Comparison of ENCODE assay signal across 25 cellular contexts in genomic region chr17:54220829-54221228, GRCh38.
"Had no signal": no experiment of that assay in that cellular context is flagged by ENCODE, and none has a peak within 500 bp of the region (broad histone marks: within the 10 kb centered on the region; RNA-seq: fewer than 3 reads in every experiment).

No MANE protein-coding gene starts in this region.

- H3K27me3 Mint-ChIP-seq: dendritic cell treated with granulocyte-macrophage colony-stimulating factor and Interleukin-4, amounts not matched to agents 40 ng/mL and 50 ng/mL, for 4 days; effector memory CD8-positive, alpha-beta T cell had no signal

- H3K27ac Mint-ChIP-seq: dendritic cell treated with granulocyte-macrophage colony-stimulating factor and Interleukin-4, amounts not matched to agents 40 ng/mL and 50 ng/mL, for 4 days; effector memory CD8-positive, alpha-beta T cell; endodermal cell had no signal

- H3K9me3 ChIP-seq: colonic mucosa, esophagus muscularis mucosa, esophagus squamous epithelium, gastrocnemius medialis, gastroesophageal sphincter, heart left ventricle, heart right ventricle had no signal

- H3K27me3 ChIP-seq: colonic mucosa, dorsolateral prefrontal cortex, esophagus muscularis mucosa, esophagus squamous epithelium, foreskin keratinocyte, gastrocnemius medialis, gastroesophageal sphincter, heart left ventricle, heart right ventricle had no signal

- H3K4me3 Mint-ChIP-seq: dendritic cell treated with granulocyte-macrophage colony-stimulating factor and Interleukin-4, amounts not matched to agents 40 ng/mL and 50 ng/mL, for 4 days; effector memory CD8-positive, alpha-beta T cell; endodermal cell had no signal

- H3K9me3 Mint-ChIP-seq: dendritic cell treated with granulocyte-macrophage colony-stimulating factor and Interleukin-4, amounts not matched to agents 40 ng/mL and 50 ng/mL, for 4 days; endodermal cell had no signal

- H3K36me3 ChIP-seq: colonic mucosa, esophagus muscularis mucosa, esophagus squamous epithelium, gastrocnemius medialis, gastroesophageal sphincter, heart left ventricle, heart right ventricle had no signal

- H3K4me1 ChIP-seq: colonic mucosa, esophagus muscularis mucosa, esophagus squamous epithelium, foreskin keratinocyte, gastrocnemius medialis, gastroesophageal sphincter, heart left ventricle, heart right ventricle had no signal

- H3K4me3 ChIP-seq: colonic mucosa, coronary artery, dorsolateral prefrontal cortex, esophagus muscularis mucosa, esophagus squamous epithelium, gastrocnemius medialis, gastroesophageal sphincter, heart left ventricle, heart right ventricle had no signal

- DNase-seq: colonic mucosa; cortex of kidney; dermis blood vessel endothelial cell; dorsolateral prefrontal cortex; effector CD4-positive, alpha-beta T cell; effector CD8-positive, alpha-beta T cell; effector memory CD4-positive, alpha-beta T cell; effector memory CD8-positive, alpha-beta T cell; endodermal cell; erythroblast; esophagus squamous epithelium; foreskin fibroblast; foreskin keratinocyte; foreskin melanocyte; gastrocnemius medialis; glutamatergic neuron; head of caudate nucleus; heart left ventricle; heart right ventricle had no signal

- H3K27ac ChIP-seq: colonic mucosa, coronary artery, dorsolateral prefrontal cortex, epithelial cell of prostate, esophagus muscularis mucosa, esophagus squamous epithelium, foreskin keratinocyte, gastrocnemius medialis, gastroesophageal sphincter, heart left ventricle, heart right ventricle had no signal

- ATAC-seq: effector memory CD8-positive, alpha-beta T cell; esophagus mucosa; foreskin keratinocyte; gastrocnemius medialis; gastroesophageal sphincter; heart left ventricle; heart right ventricle had no signal
